8 cellular contexts compared by ENCODE assay signal in genomic region chr1:86394416-86394815, GRCh38. TPM values are rescaled to one million over a fixed set of nuclear protein-coding genes. Genes with fewer than 3 reads are reported as not detected.
DNase-seq lines count a peak whose midpoint lies in the region; ATAC-seq, FAIRE-seq and TF ChIP-seq lines count a peak whose summit lies in the region.

No MANE protein-coding gene starts in this region.

- H3K4me3 ChIP-seq in endocrine pancreas (ENCODE audit: control insufficient read depth, insufficient read depth, low read length) (peak overlapping the region; percentile 18), neural cell (ENCODE audit: low read length) (peak overlapping the region; percentile 94)

- no peak for TF ChIP-seq RAD21 in neural cell (conservative IDR thresholded peaks at IDR 0.05)

- no peak overlapping the region for H2AFZ ChIP-seq in neural cell (ENCODE audit: low read depth, low read length)

- peaks cover 13% of the 10 kb centered on the region for H3K4me1 ChIP-seq in endocrine pancreas (ENCODE audit: control insufficient read depth, insufficient read depth, low read length)

- H3K9me2 ChIP-seq in neural cell (ENCODE audit: insufficient read depth, low read length) = no peaks in the 10 kb centered on the region

- no peaks in the 10 kb centered on the region for H3K27me3 ChIP-seq in endocrine pancreas (ENCODE audit: control insufficient read depth, insufficient read depth, low read length)
- H3K27me3 ChIP-seq in neural cell (ENCODE audit: insufficient read depth, low read depth, low read length) = no peaks in the 10 kb centered on the region

- H4K20me1 ChIP-seq in neural cell (ENCODE audit: insufficient read depth) = no peaks in the 10 kb centered on the region

- H3K27ac ChIP-seq in neural cell (ENCODE audit: low read length) = no peak overlapping the region

- peak; percentile 62 for DNase-seq in ELR (ENCODE audit: low read depth)
- peak; percentile 8 for DNase-seq in RCC 7860 (ENCODE audit: low spot score)
- DNase-seq in NCI-H2107 (lab: John Stamatoyannopoulos, UW) = no peak
- DNase-seq in stimulated activated CD4-positive, alpha-beta T cell treated with anti-CD3 and anti-CD28 coated beads, Interleukin-4, amount 100 ng/mL, for 4 hours = no peak
- no peak for DNase-seq in NCI-H1694 (lab: John Stamatoyannopoulos, UW)

- FAIRE-seq in RCC 7860 (lab: Jason Lieb, UNC) = no peak

- no peak for ATAC-seq in activated CD4-positive, CD25-positive, alpha-beta regulatory T cell treated with anti-CD3 and anti-CD28 coated beads, Interleukin-2, amount 50 U/mL, for 24 hours

- no peak for TF ChIP-seq CTCF in neural cell (IDR thresholded peaks at IDR 0.05; ENCODE audit: poor library complexity, severe bottlenecking)

- H3K9ac ChIP-seq in endocrine pancreas (ENCODE audit: control insufficient read depth, insufficient read depth, low read length) (no peak overlapping the region), neural cell (ENCODE audit: low read length) (no peak overlapping the region)

- no peaks in the 10 kb centered on the region for H3F3A ChIP-seq in neural cell (ENCODE audit: insufficient read depth, low read length, poor library complexity, severe bottlenecking)

- TF ChIP-seq EP300 in neural cell (conservative IDR thresholded peaks at IDR 0.05; ENCODE audit: poor library complexity, severe bottlenecking) = no peak

- H3K79me2 ChIP-seq in neural cell (replicated peaks; ENCODE audit: insufficient read depth, low read length) = peaks cover 44% of the 10 kb centered on the region

- no peak overlapping the region for H3K4me2 ChIP-seq in neural cell (ENCODE audit: low read length)

- H3K9me3 ChIP-seq in endocrine pancreas (ENCODE audit: control insufficient read depth, low read length) (no peaks in the 10 kb centered on the region), neural cell (ENCODE audit: low read length) (no peaks in the 10 kb centered on the region)

- H3K36me3 ChIP-seq in endocrine pancreas (ENCODE audit: control insufficient read depth, insufficient read depth, low read length) (no peaks in the 10 kb centered on the region), neural cell (ENCODE audit: insufficient read depth, low read length) (no peaks in the 10 kb centered on the region)

TF ChIP-seq in neural cell, 6 proteins besides CTCF, POLR2A, EP300 and RAD21:
- TF ChIP-seq MXI1 (conservative IDR thresholded peaks at IDR 0.05; ENCODE audit: poor library complexity, severe bottlenecking) (no peak), REST (IDR thresholded peaks at IDR 0.05; ENCODE audit: borderline replicate concordance) (no peak), SMC3 (conservative IDR thresholded peaks at IDR 0.05; ENCODE audit: poor library complexity) (no peak), EZH2 (IDR thresholded peaks at IDR 0.05; ENCODE audit: borderline replicate concordance, insufficient read depth, low read length, poor library complexity, severe bottlenecking) (no peak), TAF1 (IDR thresholded peaks at IDR 0.05; ENCODE audit: low read depth) (no peak), POLR2AphosphoS5 (IDR thresholded peaks at IDR 0.05) (no peak)
TF ChIP-seq in neural cell: peak in this region for 0.

RNA-seq across cellular contexts. Expression of gene ODF2L, which starts 1.7 kb away (rescaled TPM):
- 97.6 and 138 TPM in 2 replicates for polyA plus RNA-seq in neural cell
- polyA minus RNA-seq in neural cell = 199 and 230 TPM in 2 replicates

RNA-seq across cellular contexts. Expression of gene CLCA2, which starts 29.6 kb away (rescaled TPM):
- polyA plus RNA-seq in neural cell = not detected in 2 replicates
- not detected in 2 replicates for polyA minus RNA-seq in neural cell

Comparison
In these comparisons a context has a peak if more than half of its experiments do, and no peak if none do; other contexts are left out.
1. DNase-seq: peak in ELR (single experiment) and RCC 7860 (single experiment); none in NCI-H2107 (single experiment), stimulated activated CD4-positive, alpha-beta T cell treated with anti-CD3 and anti-CD28 coated beads, Interleukin-4, amount 100 ng/mL, for 4 hours (0 of 2) and NCI-H1694 (single experiment).